ENCODE assay signal across 8 cellular contexts in genomic region chr12:7638764-7639570, GRCh38. TPM values are rescaled to one million over a fixed set of nuclear protein-coding genes. Genes with fewer than 3 reads are reported as not detected.
A peak's percentile ranks its signal among the peaks of the same experiment; 100 is the strongest.
DNase-seq lines count a peak whose midpoint lies in the region; ATAC-seq, FAIRE-seq and TF ChIP-seq lines count a peak whose summit lies in the region.

No MANE protein-coding gene starts in this region.

- H3K36me3 ChIP-seq in ectodermal cell (ENCODE audit: control insufficient read depth, insufficient read depth, low read length) (no peaks in the 10 kb centered on the region), lung (ENCODE audit: control insufficient read depth in 2 of 2, insufficient read depth in 2 of 2, low read length in 2 of 2) (no peaks in the 10 kb centered on the region)

- POLR2A ChIA-PET in A549 (lab: Yijun Ruan, JAX): no interaction called here

- TF ChIP-seq POLR2A in A549 (IDR thresholded peaks at IDR 0.05; ENCODE audit: low read length): no peak

- TF ChIP-seq CTCF in A549 (IDR thresholded peaks at IDR 0.05): peak; percentile 91
- peak; percentile 95 for TF ChIP-seq CTCF in lung (IDR thresholded peaks at IDR 0.05; ENCODE audit: control extremely low read depth, extremely low read depth)

- 29% methylated on average over 18 of the region's 18 CpGs for WGBS in A549 (ENCODE audit: missing lambda C conversion rate)
- WGBS in ectodermal cell, 2 experiments: 49 to 52% methylated on average over 18 of the region's 18 CpGs
- 27 to 30% methylated on average over 18 of the region's 18 CpGs for WGBS in lung, 2 donors

- CTCF ChIA-PET in A549 (lab: Yijun Ruan, JAX): interaction anchor here (0.6 to 5.8 kb wide), 18 partner anchors 9 to 498 kb away, joined by 3 to 35 read pairs (median 3); no protein-coding TSS in a partner anchor

- TF ChIP-seq EP300 in A549 (IDR thresholded peaks at IDR 0.05): no peak

- ATAC-seq in A549: peak; percentile 96 to 97
- ATAC-seq in GM18517 (IDR thresholded peaks at IDR 0.05; ENCODE audit: unreplicated experiment): peak; percentile 57
- peak; percentile 75 for ATAC-seq in HG03460 (IDR thresholded peaks at IDR 0.05; ENCODE audit: unreplicated experiment)
- ATAC-seq in lung (ENCODE audit: insufficient read depth, low FRiP score): peak; percentile 91

- no peaks in the 10 kb centered on the region for H3K27me3 ChIP-seq in ectodermal cell (ENCODE audit: control insufficient read depth, insufficient read depth, low read length, poor library complexity, severe bottlenecking)
- H3K27me3 ChIP-seq in lung (ENCODE audit: control insufficient read depth, insufficient read depth): no peaks in the 10 kb centered on the region

- DNase-seq in A549 (ENCODE audit: low read depth in 1 of 2, low spot score in 1 of 2) (peak; percentile 63 to 83), NCI-H69 (lab: John Stamatoyannopoulos, UW) (peak; percentile 83), lung (ENCODE audit: low spot score) (peak; percentile 84)
- peak; percentile 62 to 74 for DNase-seq in activated CD4-positive, alpha-beta T cell treated with anti-CD3 and anti-CD28 coated beads, Interleukin-2, amount 50 U/mL, for 48 hours
- DNase-seq in stimulated activated CD4-positive, alpha-beta T cell treated with anti-CD3 and anti-CD28 coated beads, TNF-alpha, amount 100 ng/mL, for 48 hours (ENCODE audit: low read depth in 3 of 3): peak; percentile 55 to 75 (median 68)

- FAIRE-seq in A549 (lab: Jason Lieb, UNC): peak; percentile 59

- H3K27ac ChIP-seq in A549 (no peak overlapping the region), ectodermal cell (ENCODE audit: insufficient read depth, low read depth, low read length, poor library complexity, severe bottlenecking) (no peak overlapping the region), lung (ENCODE audit: low read depth in 1 of 2, low read length in 1 of 2) (no peak overlapping the region)

- no peaks in the 10 kb centered on the region for H3K4me1 ChIP-seq in A549
- peaks cover 10% of the 10 kb centered on the region for H3K4me1 ChIP-seq in ectodermal cell (ENCODE audit: control insufficient read depth, insufficient read depth, low read length)
- no peaks in the 10 kb centered on the region for H3K4me1 ChIP-seq in lung (ENCODE audit: control insufficient read depth in 2 of 2, insufficient read depth in 2 of 2, low read length in 2 of 2)

- peak; percentile 95 to 96 for TF ChIP-seq RAD21 in A549 (conservative IDR thresholded peaks at IDR 0.05 in 1 of 2, IDR thresholded peaks at IDR 0.05 in 1 of 2)

- H3K9me3 ChIP-seq in A549 (no peaks in the 10 kb centered on the region), ectodermal cell (ENCODE audit: control insufficient read depth, low read length) (no peaks in the 10 kb centered on the region), lung (ENCODE audit: control insufficient read depth in 2 of 2, insufficient read depth in 1 of 2, low read length in 1 of 2) (no peaks in the 10 kb centered on the region)

- H3K4me3 ChIP-seq in A549 (no peak overlapping the region), ectodermal cell (ENCODE audit: insufficient read depth, low read depth, low read length) (peak overlapping the region; percentile 31), lung (no peak overlapping the region)

- peak overlapping the region; percentile 44; the same call in 1 of the 3 replicates for H3K4me2 ChIP-seq in A549

TF ChIP-seq in A549, 52 proteins besides CTCF, POLR2A, EP300 and RAD21:
- TF ChIP-seq SMC3 (IDR thresholded peaks at IDR 0.05): peak; percentile 87
- no peak for TF ChIP-seq HOXA7 (CRISPR knock-in tag; IDR thresholded peaks at IDR 0.05)

RNA-seq across cellular contexts. Expression of gene APOBEC1, which starts 26.7 kb away (rescaled TPM):
- polyA plus RNA-seq in A549 (2011; rRNA removed) (not detected in 2 replicates), A549 (2017; fragmentation: RNase III; extraction: RNeasy Plus Mini Kit Qiagen cat#74134 plus additional on column Dnase treatment) (not detected in 3 replicates), lung (not detected)
- not detected in 2 replicates for polyA plus RNA-seq in A549 (2012; cell fraction: cytosol; rRNA removed)
- not detected in 2 replicates for polyA plus RNA-seq in A549 (2012; cell fraction: nucleus; rRNA removed)
- not detected in 2 replicates for polyA minus RNA-seq in A549 (2011; rRNA and poly(A)+ RNA removed)
- not detected for polyA plus RNA-seq in ectodermal cell (2013, experiment 1 of 4)
- polyA plus RNA-seq in ectodermal cell (2013, experiment 2 of 4): not detected
- not detected for polyA plus RNA-seq in ectodermal cell (2013, experiment 3 of 4)
- polyA plus RNA-seq in ectodermal cell (2013, experiment 4 of 4): not detected
- not detected for total RNA-seq in lung

RNA-seq across cellular contexts. Expression of gene GDF3, which starts 56.6 kb away (rescaled TPM):
- polyA plus RNA-seq in A549 (2011; rRNA removed) (not detected in 2 replicates), A549 (2017; fragmentation: RNase III; extraction: RNeasy Plus Mini Kit Qiagen cat#74134 plus additional on column Dnase treatment) (not detected in 3 replicates), lung (under 1 TPM; 0.02 to 0.35 TPM)
- not detected in 2 replicates for polyA plus RNA-seq in A549 (2012; cell fraction: cytosol; rRNA removed)
- not detected in 2 replicates for polyA plus RNA-seq in A549 (2012; cell fraction: nucleus; rRNA removed)
- not detected in 2 replicates for polyA minus RNA-seq in A549 (2011; rRNA and poly(A)+ RNA removed)
- not detected for polyA plus RNA-seq in ectodermal cell (2013, experiment 1 of 4)
- polyA plus RNA-seq in ectodermal cell (2013, experiment 2 of 4): not detected
- not detected for polyA plus RNA-seq in ectodermal cell (2013, experiment 3 of 4)
- polyA plus RNA-seq in ectodermal cell (2013, experiment 4 of 4): not detected
- total RNA-seq in lung: not detected
